8 cellular contexts compared by ENCODE assay signal in the genomic region with DNA sequence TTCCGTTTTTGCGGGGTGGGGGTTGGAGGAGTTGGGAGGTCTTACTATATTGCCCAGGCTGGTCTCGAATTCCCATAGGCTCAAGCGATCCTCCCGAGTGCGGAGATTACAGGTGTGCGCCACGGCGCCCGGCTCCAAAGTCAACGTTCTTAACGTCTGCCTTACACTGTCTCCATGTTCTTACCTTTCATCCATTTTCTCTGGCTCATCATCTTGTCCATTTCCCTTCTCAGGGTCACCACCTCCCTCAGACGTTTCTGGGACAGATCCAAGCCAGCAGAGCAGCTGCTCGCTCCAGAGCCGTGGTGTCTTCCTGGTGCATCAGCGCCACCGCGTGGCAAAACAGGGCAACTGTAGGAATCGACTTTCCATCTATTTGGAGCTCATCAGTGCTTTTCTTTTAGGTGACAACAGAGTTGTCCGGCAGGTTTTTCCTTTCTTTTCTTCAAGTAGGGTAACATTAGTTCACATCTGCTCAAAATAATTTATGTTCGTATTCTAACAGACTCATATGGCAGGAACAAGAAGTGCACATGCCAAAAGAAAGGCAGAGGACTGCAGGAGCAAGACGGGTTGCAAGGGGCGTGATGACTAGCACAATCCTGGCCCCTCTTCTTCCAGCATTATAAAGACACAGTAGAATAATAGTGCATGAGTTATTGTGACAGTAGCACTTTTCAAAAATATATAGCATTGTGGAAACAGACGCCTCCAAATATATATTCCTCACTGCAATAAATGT.
DNase-seq lines count a peak whose midpoint lies in the region; ATAC-seq and TF ChIP-seq lines count a peak whose summit lies in the region.

No MANE protein-coding gene starts in this region.

- H3K36me3 Mint-ChIP-seq in CD4-positive, alpha-beta T cell (ENCODE audit: low read depth): no peaks in the 10 kb centered on the region

- no peaks in the 10 kb centered on the region for H3K9me3 ChIP-seq in CD4-positive, alpha-beta T cell (ENCODE audit: control insufficient read depth, low read length)
- H3K9me3 ChIP-seq in endocrine pancreas (ENCODE audit: control insufficient read depth, low read length): no peaks in the 10 kb centered on the region
- H3K9me3 ChIP-seq in mesenchymal stem cell (ENCODE audit: control insufficient read depth, low read length): no peaks in the 10 kb centered on the region

- H2AK5ac ChIP-seq in mesenchymal stem cell (ENCODE audit: low read length, severe bottlenecking): no peak overlapping the region

- H3K18ac ChIP-seq in mesenchymal stem cell (ENCODE audit: low read depth in 1 of 2, low read length in 2 of 2): peak overlapping the region; percentile 13 to 67

- peak overlapping the region; percentile 4 to 59 for H3K4ac ChIP-seq in mesenchymal stem cell (ENCODE audit: low read depth in 1 of 2, low read length in 2 of 2)

- H3K4me1 Mint-ChIP-seq in CD4-positive, alpha-beta T cell (ENCODE audit: low read depth): peaks cover 10% of the 10 kb centered on the region

- H2AFZ ChIP-seq in mesenchymal stem cell (ENCODE audit: low read depth, low read length): peak overlapping the region; percentile 55

- 6% methylated on average over 21 of the region's 24 CpGs for WGBS in mesenchymal stem cell

- H3K27ac ChIP-seq in CD4-positive, alpha-beta T cell (ENCODE audit: low read depth, low read length): no peak overlapping the region
- H3K27ac ChIP-seq in mesenchymal stem cell (ENCODE audit: low read length, poor library complexity, severe bottlenecking): no peak overlapping the region

- H4K91ac ChIP-seq in mesenchymal stem cell (ENCODE audit: low read length): peak overlapping the region; percentile 65

- H3K4me3 Mint-ChIP-seq in CD4-positive, alpha-beta T cell: peak overlapping the region; percentile 94

- H3K4me3 ChIP-seq in endocrine pancreas (ENCODE audit: control insufficient read depth, insufficient read depth, low read length): no peak overlapping the region
- H3K4me3 ChIP-seq in mesenchymal stem cell (ENCODE audit: insufficient read depth in 1 of 2, low read depth in 1 of 2, low read length in 2 of 2): peak overlapping the region; percentile 52 to 78

- peak; percentile 94 for TF ChIP-seq CTCF in CD4-positive, alpha-beta T cell (IDR thresholded peaks at IDR 0.05)

- peak overlapping the region; percentile 21 to 83 for H2BK12ac ChIP-seq in mesenchymal stem cell (ENCODE audit: low read length in 2 of 2)

- no peaks in the 10 kb centered on the region for H3K4me1 ChIP-seq in endocrine pancreas (ENCODE audit: control insufficient read depth, insufficient read depth, low read length)
- peaks cover 6% of the 10 kb centered on the region for H3K4me1 ChIP-seq in mesenchymal stem cell (ENCODE audit: control insufficient read depth, insufficient read depth, low read depth, low read length)

- no peaks in the 10 kb centered on the region for H3K79me1 ChIP-seq in mesenchymal stem cell (replicated peaks; ENCODE audit: low read length, poor library complexity, severe bottlenecking)

- H3K4me2 ChIP-seq in mesenchymal stem cell (ENCODE audit: low read length, poor library complexity, severe bottlenecking): peak overlapping the region; percentile 95

- peak overlapping the region; percentile 57 for H2BK120ac ChIP-seq in mesenchymal stem cell (ENCODE audit: low read depth, low read length)

- no peak overlapping the region for H3K14ac ChIP-seq in mesenchymal stem cell (ENCODE audit: low read length in 2 of 2)

- POLR2A ChIA-PET in CD4-positive, alpha-beta T cell (lab: Charles Lee): interaction anchor here (0.6 to 1.1 kb wide), 4 partner anchors 189 to 732 kb away, joined by 3 to 4 read pairs (median 4); no protein-coding TSS in a partner anchor

- H3K27me3 ChIP-seq in CD4-positive, alpha-beta T cell (ENCODE audit: control insufficient read depth, insufficient read depth, low read length): peaks cover 5% of the 10 kb centered on the region
- H3K27me3 ChIP-seq in endocrine pancreas (ENCODE audit: control insufficient read depth, insufficient read depth, low read length) (no peaks in the 10 kb centered on the region), mesenchymal stem cell (ENCODE audit: control insufficient read depth in 1 of 2, insufficient read depth in 1 of 2, low read length in 2 of 2) (peaks cover 0 to 3% of the 10 kb centered on the region in 2 experiments)

- no peaks in the 10 kb centered on the region for H3K9me3 Mint-ChIP-seq in CD4-positive, alpha-beta T cell

- H3K36me3 ChIP-seq in endocrine pancreas (ENCODE audit: control insufficient read depth, insufficient read depth, low read length) (no peaks in the 10 kb centered on the region), mesenchymal stem cell (ENCODE audit: control insufficient read depth in 1 of 2, insufficient read depth in 2 of 2, low read depth in 1 of 2, low read length in 2 of 2) (no peaks in the 10 kb centered on the region)

- DNase-seq in CD4-positive, alpha-beta T cell: peak; percentile 59 to 82 (median 68)
- DNase-seq in NOMO-1 (lab: John Stamatoyannopoulos, UW; ENCODE audit: unreplicated experiment in 2 of 2): peak; percentile 23 to 53
- DNase-seq in activated CD8-positive, alpha-beta memory T cell treated with anti-CD3 and anti-CD28 coated beads for 48 hours (ENCODE audit: low read depth in 2 of 3, low spot score in 2 of 3): peak; percentile 31 to 58 (median 54)
- peak; percentile 85 for DNase-seq in mesenchymal stem cell
- DNase-seq in stimulated activated CD8-positive, alpha-beta memory T cell treated with anti-CD3 and anti-CD28 coated beads, Interleukin-12 subunit alpha, Interleukin-12 subunit beta, amount 100 ng/mL, for 1 hour (ENCODE audit: low read depth): peak; percentile 68

- peak overlapping the region; percentile 91 for H4K8ac ChIP-seq in mesenchymal stem cell (ENCODE audit: low read length)

- peak overlapping the region; percentile 45 for H3K9ac ChIP-seq in endocrine pancreas (ENCODE audit: control insufficient read depth, insufficient read depth, low read length)
- peak overlapping the region; percentile 73 for H3K9ac ChIP-seq in mesenchymal stem cell (ENCODE audit: low read length)

- ATAC-seq in CD4-positive, alpha-beta T cell (ENCODE audit: poor library complexity): peak; percentile 97
- peak; percentile 90 for ATAC-seq in GM19395 (IDR thresholded peaks at IDR 0.05; ENCODE audit: unreplicated experiment)
- peak; percentile 86 for ATAC-seq in HG03520 (IDR thresholded peaks at IDR 0.05; ENCODE audit: unreplicated experiment)

- H3K27me3 Mint-ChIP-seq in CD4-positive, alpha-beta T cell: peaks cover 4% of the 10 kb centered on the region

- intact Hi-C loops in CD4-positive, alpha-beta T cell (cut with DNase I, micrococcal nuclease): loop anchor here (1.0 to 10.0 kb wide), 6 partner anchors 108 to 970 kb away; no protein-coding TSS in a partner anchor

- CTCF ChIA-PET in CD4-positive, alpha-beta T cell (lab: Charles Lee): interaction anchor here (0.5 to 2.5 kb wide), 20 partner anchors 11 to 787 kb away, joined by 3 to 40 read pairs (median 4); no protein-coding TSS in a partner anchor

- H3K27ac Mint-ChIP-seq in CD4-positive, alpha-beta T cell: no peak overlapping the region

- H2BK5ac ChIP-seq in mesenchymal stem cell (ENCODE audit: low read depth, low read length, poor library complexity, severe bottlenecking): no peak overlapping the region

- H3K23ac ChIP-seq in mesenchymal stem cell (ENCODE audit: low read length in 2 of 2): peak overlapping the region in 1 of 2 experiments; percentile 23

- no peak overlapping the region for H2BK15ac ChIP-seq in mesenchymal stem cell (ENCODE audit: low read depth, poor library complexity, severe bottlenecking)
